In genomic region chr16:85107083-85107482, GRCh38 we compare ENCODE assay signal across 25 cellular contexts. TPM values are rescaled to one million over a fixed set of nuclear protein-coding genes. Genes with fewer than 3 reads are reported as not detected.
DNase-seq lines count a peak whose midpoint lies in the region; ATAC-seq, FAIRE-seq and TF ChIP-seq lines count a peak whose summit lies in the region.
"Had no signal": no experiment of that assay in that cellular context is flagged by ENCODE, and none has a peak within 500 bp of the region (broad histone marks: within the 10 kb centered on the region; RNA-seq: fewer than 3 reads in every experiment).

No MANE protein-coding gene starts in this region.

- intact Hi-C loops in naive thymus-derived CD4-positive, alpha-beta T cell (cut with micrococcal nuclease), result no loop called here

- H3K4me1 Mint-ChIP-seq in WTC11, result no peaks in the 10 kb centered on the region; the same call in 1 of the 2 replicates
- H3K4me1 Mint-ChIP-seq in naive thymus-derived CD4-positive, alpha-beta T cell, result peaks cover 16 to 42% (median 38%) of the 10 kb centered on the region in 7 donors

- in situ Hi-C loops in GM13977 (cut with MboI; ENCODE audit: low pct_unique_long_range_greater_than_20kb, low sequenced_read_pairs, unreplicated experiment), result no loop called here

- CTCF ChIA-PET in WTC11 (lab: Charles Lee), result interaction anchor here (4.8 kb wide), 1 partner anchor 8 kb away, joined by 42 read pairs; no protein-coding TSS in a partner anchor
- CTCF ChIA-PET in naive thymus-derived CD4-positive, alpha-beta T cell (lab: Charles Lee), result no interaction called here

- no peaks in the 10 kb centered on the region; the same call in 1 of the 2 replicates for H3K27me3 Mint-ChIP-seq in WTC11 (ENCODE audit: low read depth)
- no peaks in the 10 kb centered on the region for H3K27me3 Mint-ChIP-seq in naive thymus-derived CD4-positive, alpha-beta T cell
- H3K27me3 Mint-ChIP-seq: CD4-positive, alpha-beta memory T cell had no signal

- DNase-seq in WTC11 (ENCODE audit: low spot score) (no peak), osteoblast (ENCODE audit: insufficient read length, low spot score, missing footprints) (peak; percentile 68), GM13977 (ENCODE audit: low spot score) (no peak), hepatic stellate cell (ENCODE audit: low spot score) (no peak), RCC 7860 (ENCODE audit: low spot score) (no peak)
- DNase-seq in naive thymus-derived CD4-positive, alpha-beta T cell, result no peak
- DNase-seq: 8988T; ACHN; AML-193; BE2C; C1 segment of cervical spinal cord; Calu3; CD4-positive, alpha-beta memory T cell; COR-L47; DMS53; DMS79 treated with DMSO at 0.1 percent for 48 hours; GF-D8; GOT3; HFFc6 had no signal

- H3K27ac Mint-ChIP-seq in WTC11, result no peak overlapping the region
- H3K27ac Mint-ChIP-seq in naive thymus-derived CD4-positive, alpha-beta T cell, result peak overlapping the region in 5 of 9 donors; percentile 19 to 43 (median 30)
- H3K27ac Mint-ChIP-seq: HFFc6 had no signal

- H3K4me3 ChIP-seq in BLaER1 (no peak overlapping the region), osteoblast (ENCODE audit: insufficient read depth, low read length) (no peak overlapping the region)
- no peak overlapping the region for H3K4me3 ChIP-seq in naive thymus-derived CD4-positive, alpha-beta T cell (ENCODE audit: low read length)
- H3K4me3 ChIP-seq: A549, HAP-1 had no signal

- H4K20me1 ChIP-seq in BLaER1 (no peaks in the 10 kb centered on the region), osteoblast (ENCODE audit: insufficient read depth, low read length) (no peaks in the 10 kb centered on the region)

- H3K36me3 Mint-ChIP-seq in WTC11, result no peaks in the 10 kb centered on the region
- no peaks in the 10 kb centered on the region for H3K36me3 Mint-ChIP-seq in naive thymus-derived CD4-positive, alpha-beta T cell
- H3K36me3 Mint-ChIP-seq: CD4-positive, alpha-beta memory T cell had no signal

- no peak overlapping the region for H3K9ac ChIP-seq in BLaER1

- FAIRE-seq in RCC 7860 (lab: Jason Lieb, UNC), result no peak
- FAIRE-seq: A549, GM12891, H54 had no signal

- no peaks in the 10 kb centered on the region for H3K27me3 ChIP-seq in BLaER1
- H3K27me3 ChIP-seq in naive thymus-derived CD4-positive, alpha-beta T cell (ENCODE audit: control insufficient read depth in 2 of 2, insufficient read depth in 2 of 2, low read length in 2 of 2), result no peaks in the 10 kb centered on the region
- H3K27me3 ChIP-seq in osteoblast (ENCODE audit: insufficient read depth, low read length), result peaks cover 9% of the 10 kb centered on the region
- H3K27me3 ChIP-seq: BE2C had no signal

- H3K4me1 ChIP-seq in BLaER1 (peaks cover 80% of the 10 kb centered on the region), osteoblast (ENCODE audit: insufficient read depth, low read length) (no peaks in the 10 kb centered on the region)
- H3K4me1 ChIP-seq in naive thymus-derived CD4-positive, alpha-beta T cell (ENCODE audit: control insufficient read depth in 2 of 2, insufficient read depth in 2 of 2, low read length in 2 of 2), result peaks cover 26 to 35% of the 10 kb centered on the region in 2 donors
- H3K4me1 ChIP-seq: A549, HAP-1 had no signal

- H3K9me3 ChIP-seq in BLaER1, result no peaks in the 10 kb centered on the region
- no peaks in the 10 kb centered on the region for H3K9me3 ChIP-seq in naive thymus-derived CD4-positive, alpha-beta T cell (ENCODE audit: control insufficient read depth in 2 of 3, low read length in 3 of 3)
- H3K9me3 ChIP-seq in osteoblast (ENCODE audit: low read depth, low read length), result no peaks in the 10 kb centered on the region
- H3K9me3 ChIP-seq: A549, BE2C, HAP-1 had no signal

- no peak for TF ChIP-seq CTCF in WTC11 (IDR thresholded peaks at IDR 0.05)
- TF ChIP-seq CTCF in osteoblast (IDR thresholded peaks at IDR 0.05; ENCODE audit: extremely low read depth, low read depth, low read length), result no peak
- no peak for TF ChIP-seq CTCF in GM13977 (IDR thresholded peaks at IDR 0.05; ENCODE audit: extremely low read depth, insufficient read depth, missing control alignments)

- H2AFZ ChIP-seq in osteoblast (ENCODE audit: low read length), result no peak overlapping the region

- H3K27ac ChIP-seq in BLaER1 (no peak overlapping the region), osteoblast (ENCODE audit: low read depth, low read length) (no peak overlapping the region)
- no peak overlapping the region for H3K27ac ChIP-seq in naive thymus-derived CD4-positive, alpha-beta T cell (ENCODE audit: low read depth, low read length)
- H3K27ac ChIP-seq: A549 had no signal

- no peak for ATAC-seq in WTC11
- ATAC-seq in naive thymus-derived CD4-positive, alpha-beta T cell, result no peak
- ATAC-seq: A549 had no signal

- H3K4me2 ChIP-seq in BLaER1 (peak overlapping the region; percentile 25), osteoblast (ENCODE audit: insufficient read depth, low read length) (no peak overlapping the region)
- H3K4me2 ChIP-seq: A549 had no signal

- H3K79me2 ChIP-seq in osteoblast (ENCODE audit: insufficient read depth, low read length), result no peaks in the 10 kb centered on the region

- H3K4me3 Mint-ChIP-seq in WTC11, result no peak overlapping the region
- H3K4me3 Mint-ChIP-seq in naive thymus-derived CD4-positive, alpha-beta T cell, result no peak overlapping the region
- H3K4me3 Mint-ChIP-seq: CD4-positive, alpha-beta memory T cell; HFFc6 had no signal

- POLR2A ChIA-PET in WTC11 (lab: Charles Lee), result no interaction called here
- POLR2A ChIA-PET in naive thymus-derived CD4-positive, alpha-beta T cell (lab: Charles Lee), result no interaction called here

- no peaks in the 10 kb centered on the region for H3K9me3 Mint-ChIP-seq in WTC11
- H3K9me3 Mint-ChIP-seq in naive thymus-derived CD4-positive, alpha-beta T cell, result no peaks in the 10 kb centered on the region
- H3K9me3 Mint-ChIP-seq: CD4-positive, alpha-beta memory T cell; HFFc6 had no signal

- H3K36me3 ChIP-seq in BLaER1 (no peaks in the 10 kb centered on the region), osteoblast (ENCODE audit: insufficient read depth, low read length) (no peaks in the 10 kb centered on the region)
- no peaks in the 10 kb centered on the region for H3K36me3 ChIP-seq in naive thymus-derived CD4-positive, alpha-beta T cell (ENCODE audit: control insufficient read depth in 2 of 3, insufficient read depth in 3 of 3, low read length in 3 of 3)
- H3K36me3 ChIP-seq: BE2C, HAP-1 had no signal

TF ChIP-seq in WTC11, 78 proteins besides CTCF, POLR2A, EP300 and RAD21:
- TF ChIP-seq ZNF121 (CRISPR knock-in tag; IDR thresholded peaks at IDR 0.05) (0 out of 2 replicates have a peak, but pooled peaks have one; percentile 30), FOXP1 (CRISPR knock-in tag; IDR thresholded peaks at IDR 0.05; ENCODE audit: borderline replicate concordance) (no peak)

RNA-seq across cellular contexts. Expression of gene CIBAR2, which starts 5.2 kb away (rescaled TPM):
- not detected in 3 replicates for total RNA-seq in WTC11 (2021)
- total RNA-seq in naive thymus-derived CD4-positive, alpha-beta T cell, result not detected
- polyA plus RNA-seq in naive thymus-derived CD4-positive, alpha-beta T cell, result not detected
- total RNA-seq in osteoblast, result under 0.01 TPM in 1 of 2 replicates, not detected in the other
- total RNA-seq: Calu3; CD4-positive, alpha-beta memory T cell; Daoy; HFFc6 had no signal
- polyA plus RNA-seq: A549; CD4-positive, alpha-beta memory T cell had no signal
